ENCODE assay signal across 18 cellular contexts in genomic region chr14:38217538-38217937, GRCh38. TPM values are rescaled to one million over a fixed set of nuclear protein-coding genes. Genes with fewer than 3 reads are reported as not detected.
A peak's percentile ranks its signal among the peaks of the same experiment; 100 is the strongest.
DNase-seq lines count a peak whose midpoint lies in the region; ATAC-seq and TF ChIP-seq lines count a peak whose summit lies in the region.
"Had no signal": no experiment of that assay in that cellular context is flagged by ENCODE, and none has a peak within 500 bp of the region (broad histone marks: within the 10 kb centered on the region; RNA-seq: fewer than 3 reads in every experiment).

No MANE protein-coding gene starts in this region.

- H3K4me1 ChIP-seq in GM23338 (ENCODE audit: insufficient read depth), result peaks cover 47% of the 10 kb centered on the region
- H3K4me1 ChIP-seq in MM.1S (ENCODE audit: low read length), result peaks cover 8% of the 10 kb centered on the region
- no peaks in the 10 kb centered on the region for H3K4me1 ChIP-seq in RWPE2 (ENCODE audit: insufficient read depth, poor library complexity, severe bottlenecking)
- H3K4me1 ChIP-seq: BLaER1 treated with 17β-estradiol and CSF1 and Interleukin-3, amounts not matched to agents 10 nM and 100 nM had no signal

- no peaks in the 10 kb centered on the region for H3K36me3 ChIP-seq in GM23338 (ENCODE audit: insufficient read depth)
- no peaks in the 10 kb centered on the region for H3K36me3 ChIP-seq in MM.1S (replicated peaks; ENCODE audit: insufficient read depth, low read length)
- H3K36me3 ChIP-seq in RWPE2 (ENCODE audit: low read depth), result no peaks in the 10 kb centered on the region
- H3K36me3 ChIP-seq: BLaER1 treated with 17β-estradiol and CSF1 and Interleukin-3, amounts not matched to agents 10 nM and 100 nM had no signal

- CTCF ChIA-PET in CD4-positive, alpha-beta T cell (lab: Charles Lee), result no interaction called here
- CTCF ChIA-PET in activated naive CD4-positive, alpha-beta T cell treated with anti-CD3 and anti-CD28 coated beads, Interleukin-2, amount 10 ng/mL, durations not matched to agents 7 days and 5 days (lab: Charles Lee), result no interaction called here

- H3K27me3 ChIP-seq in GM23338 (ENCODE audit: insufficient read depth) (peaks cover 82% of the 10 kb centered on the region), MM.1S (replicated peaks; ENCODE audit: insufficient read depth, low read length) (no peaks in the 10 kb centered on the region), RWPE2 (ENCODE audit: insufficient read depth, poor library complexity, severe bottlenecking) (peaks cover 9% of the 10 kb centered on the region)
- peaks cover 3% of the 10 kb centered on the region for H3K27me3 ChIP-seq in CD4-positive, alpha-beta T cell (ENCODE audit: control insufficient read depth, insufficient read depth, low read length)
- H3K27me3 ChIP-seq: BLaER1 treated with 17β-estradiol and CSF1 and Interleukin-3, amounts not matched to agents 10 nM and 100 nM had no signal

- H3K4me3 ChIP-seq in GM23338 (no peak overlapping the region), MM.1S (ENCODE audit: low read length) (no peak overlapping the region), RWPE2 (ENCODE audit: severe bottlenecking) (no peak overlapping the region)
- H3K4me3 ChIP-seq: BLaER1 treated with 17β-estradiol and CSF1 and Interleukin-3, amounts not matched to agents 10 nM and 100 nM had no signal

- no peak overlapping the region for H3K27ac Mint-ChIP-seq in GM23338
- no peak overlapping the region for H3K27ac Mint-ChIP-seq in CD4-positive, alpha-beta T cell
- no peak overlapping the region for H3K27ac Mint-ChIP-seq in activated naive CD4-positive, alpha-beta T cell treated with anti-CD3 and anti-CD28 coated beads, Interleukin-2, amount 10 ng/mL, durations not matched to agents 7 days and 5 days
- H3K27ac Mint-ChIP-seq: CD4-positive, CD25-positive, alpha-beta regulatory T cell; HFFc6 had no signal

- no peak overlapping the region for H3K27ac ChIP-seq in GM23338 (ENCODE audit: low read depth)
- peak overlapping the region; percentile 48; the same call in 1 of the 2 replicates for H3K27ac ChIP-seq in MM.1S (ENCODE audit: low read length)
- no peak overlapping the region for H3K27ac ChIP-seq in RWPE2 (ENCODE audit: poor library complexity, severe bottlenecking)
- no peak overlapping the region for H3K27ac ChIP-seq in CD4-positive, alpha-beta T cell (ENCODE audit: low read depth, low read length)
- H3K27ac ChIP-seq: BLaER1 treated with 17β-estradiol and CSF1 and Interleukin-3, amounts not matched to agents 10 nM and 100 nM had no signal

- peaks cover 30% of the 10 kb centered on the region for H3K27me3 Mint-ChIP-seq in GM23338 (ENCODE audit: insufficient read depth, low read depth, poor library complexity)
- peaks cover 30% of the 10 kb centered on the region for H3K27me3 Mint-ChIP-seq in CD4-positive, alpha-beta T cell
- H3K27me3 Mint-ChIP-seq in activated naive CD4-positive, alpha-beta T cell treated with anti-CD3 and anti-CD28 coated beads, Interleukin-2, amount 10 ng/mL, durations not matched to agents 7 days and 5 days, result peaks cover 15% of the 10 kb centered on the region

- peaks cover 35% of the 10 kb centered on the region for H3K4me1 Mint-ChIP-seq in GM23338
- no peaks in the 10 kb centered on the region for H3K4me1 Mint-ChIP-seq in CD4-positive, alpha-beta T cell (ENCODE audit: low read depth)
- no peaks in the 10 kb centered on the region for H3K4me1 Mint-ChIP-seq in activated naive CD4-positive, alpha-beta T cell treated with anti-CD3 and anti-CD28 coated beads, Interleukin-2, amount 10 ng/mL, durations not matched to agents 7 days and 5 days
- H3K4me1 Mint-ChIP-seq: CD4-positive, CD25-positive, alpha-beta regulatory T cell had no signal

- no peak overlapping the region for H3K4me2 ChIP-seq in GM23338
- peak overlapping the region; percentile 12; the same call in 1 of the 2 replicates for H3K4me2 ChIP-seq in MM.1S (ENCODE audit: low read depth, low read length)
- H3K4me2 ChIP-seq: BLaER1 treated with 17β-estradiol and CSF1 and Interleukin-3, amounts not matched to agents 10 nM and 100 nM had no signal

- H3K9ac ChIP-seq in MM.1S (ENCODE audit: low read length), result no peak overlapping the region
- H3K9ac ChIP-seq: BLaER1 treated with 17β-estradiol and CSF1 and Interleukin-3, amounts not matched to agents 10 nM and 100 nM had no signal

- DNase-seq in GM23338 (ENCODE audit: low spot score) (peak; percentile 38), MM.1S (peak; percentile 61), RWPE2 (ENCODE audit: low spot score) (no peak), iris pigment epithelial cell (ENCODE audit: low read depth) (peak; percentile 65), T-helper 9 cell (no peak), posterior cingulate gyrus (no peak)
- DNase-seq in CD4-positive, alpha-beta T cell, result no peak
- DNase-seq in activated naive CD4-positive, alpha-beta T cell treated with anti-CD3 and anti-CD28 coated beads, Interleukin-2, amount 10 ng/mL, durations not matched to agents 7 days and 5 days, result no peak
- DNase-seq: ACHN; Calu3; CD4-positive, CD25-positive, alpha-beta regulatory T cell; DMS 273 treated with DMSO at 0.1 percent for 48 hours; GOT3; HCEC 1CT; HFFc6 had no signal

- H3K9me2 ChIP-seq in GM23338 (ENCODE audit: insufficient read depth) (no peaks in the 10 kb centered on the region), MM.1S (replicated peaks; ENCODE audit: insufficient read depth, low read length) (no peaks in the 10 kb centered on the region)

- H3F3A ChIP-seq in GM23338 (replicated peaks; ENCODE audit: low read depth), result no peaks in the 10 kb centered on the region
- H3F3A ChIP-seq in MM.1S (ENCODE audit: insufficient read depth, low read length), result peaks cover 5% of the 10 kb centered on the region; the same call in 1 of the 2 replicates

- POLR2A ChIA-PET in CD4-positive, alpha-beta T cell (lab: Charles Lee), result no interaction called here

- ATAC-seq in GM23338 (no peak), RWPE2 (ENCODE audit: low read depth) (peak; percentile 48; the same call in 2 of the 3 replicates)
- ATAC-seq in CD4-positive, alpha-beta T cell (ENCODE audit: poor library complexity), result no peak

- H3K9me3 ChIP-seq in MM.1S (replicated peaks; ENCODE audit: insufficient read depth, low read length) (no peaks in the 10 kb centered on the region), RWPE2 (ENCODE audit: severe bottlenecking) (no peaks in the 10 kb centered on the region)
- H3K9me3 ChIP-seq in CD4-positive, alpha-beta T cell (ENCODE audit: control insufficient read depth, low read length), result no peaks in the 10 kb centered on the region

- no peak overlapping the region for H3K4me3 Mint-ChIP-seq in GM23338
- H3K4me3 Mint-ChIP-seq in CD4-positive, alpha-beta T cell, result no peak overlapping the region
- no peak overlapping the region for H3K4me3 Mint-ChIP-seq in activated naive CD4-positive, alpha-beta T cell treated with anti-CD3 and anti-CD28 coated beads, Interleukin-2, amount 10 ng/mL, durations not matched to agents 7 days and 5 days
- H3K4me3 Mint-ChIP-seq: CD4-positive, CD25-positive, alpha-beta regulatory T cell; HFFc6 had no signal

- H4K20me1 ChIP-seq in GM23338 (replicated peaks; ENCODE audit: insufficient read depth), result no peaks in the 10 kb centered on the region
- H4K20me1 ChIP-seq in MM.1S (ENCODE audit: insufficient read depth, low read length), result no peaks in the 10 kb centered on the region
- H4K20me1 ChIP-seq: BLaER1 treated with 17β-estradiol and CSF1 and Interleukin-3, amounts not matched to agents 10 nM and 100 nM had no signal

- TF ChIP-seq CTCF in GM23338 (conservative IDR thresholded peaks at IDR 0.05; ENCODE audit: low read depth in 2 of 2) (no peak), MM.1S (IDR thresholded peaks at IDR 0.05; ENCODE audit: low read length) (no peak), RWPE2 (IDR thresholded peaks at IDR 0.05; ENCODE audit: poor library complexity, severe bottlenecking) (no peak)
- no peak for TF ChIP-seq CTCF in CD4-positive, alpha-beta T cell (IDR thresholded peaks at IDR 0.05)

- H2AFZ ChIP-seq in GM23338 (no peak overlapping the region), MM.1S (ENCODE audit: low read length) (no peak overlapping the region)

- H3K36me3 Mint-ChIP-seq in GM23338 (ENCODE audit: low read depth), result no peaks in the 10 kb centered on the region
- no peaks in the 10 kb centered on the region for H3K36me3 Mint-ChIP-seq in CD4-positive, alpha-beta T cell (ENCODE audit: low read depth)
- H3K36me3 Mint-ChIP-seq in activated naive CD4-positive, alpha-beta T cell treated with anti-CD3 and anti-CD28 coated beads, Interleukin-2, amount 10 ng/mL, durations not matched to agents 7 days and 5 days, result no peaks in the 10 kb centered on the region
- H3K36me3 Mint-ChIP-seq: CD4-positive, CD25-positive, alpha-beta regulatory T cell had no signal

- H3K79me2 ChIP-seq in GM23338 (replicated peaks; ENCODE audit: insufficient read depth), result no peaks in the 10 kb centered on the region
- H3K79me2 ChIP-seq in MM.1S (ENCODE audit: low read length), result no peaks in the 10 kb centered on the region

- H3K9me3 Mint-ChIP-seq in GM23338, result no peaks in the 10 kb centered on the region
- no peaks in the 10 kb centered on the region for H3K9me3 Mint-ChIP-seq in CD4-positive, alpha-beta T cell
- H3K9me3 Mint-ChIP-seq in activated naive CD4-positive, alpha-beta T cell treated with anti-CD3 and anti-CD28 coated beads, Interleukin-2, amount 10 ng/mL, durations not matched to agents 7 days and 5 days, result no peaks in the 10 kb centered on the region
- H3K9me3 Mint-ChIP-seq: CD4-positive, CD25-positive, alpha-beta regulatory T cell; HFFc6 had no signal

- intact Hi-C loops in CD4-positive, alpha-beta T cell (cut with DNase I, micrococcal nuclease), result no loop called here
- intact Hi-C loops in posterior cingulate gyrus (cut with DNase I), result no loop called here

TF ChIP-seq in GM23338, 12 proteins besides CTCF, POLR2A, EP300 and RAD21 (continues in another document):
- TF ChIP-seq ZNF331 (CRISPR knock-in tag; IDR thresholded peaks at IDR 0.05; ENCODE audit: low read depth) (no peak), POLR2AphosphoS5 (IDR thresholded peaks at IDR 0.05; ENCODE audit: low read depth) (no peak), EZH2phosphoT487 (IDR thresholded peaks at IDR 0.05; ENCODE audit: unreplicated experiment) (no peak), ZNF114 (CRISPR knock-in tag; IDR thresholded peaks at IDR 0.05) (no peak), CREB1 (CRISPR knock-in tag; IDR thresholded peaks at IDR 0.05; ENCODE audit: low read depth) (no peak)

RNA-seq across cellular contexts. Expression of gene SSTR1, which starts 9.8 kb away (rescaled TPM):
- total RNA-seq in GM23338 (2014; rRNA removed; shearing (Covaris generic)), result 0.80 and 2.3 TPM in 2 replicates
- 0.42 and 0.77 TPM in 2 replicates for polyA plus RNA-seq in GM23338 (2016; fragmentation: Nextera tagmentation; extraction: Ambion mirVana)
- not detected for total RNA-seq in CD4-positive, alpha-beta T cell
- total RNA-seq: A172; CD4-positive, CD25-positive, alpha-beta regulatory T cell; Daoy had no signal
- polyA plus RNA-seq: CD4-positive, CD25-positive, alpha-beta regulatory T cell had no signal

RNA-seq across cellular contexts. Expression of gene CLEC14A, which starts 38.4 kb away (rescaled TPM):
- total RNA-seq in GM23338 (2014; rRNA removed; shearing (Covaris generic)), result not detected in 2 replicates
- polyA plus RNA-seq in GM23338 (2016; fragmentation: Nextera tagmentation; extraction: Ambion mirVana), result not detected in 2 replicates
- not detected for total RNA-seq in CD4-positive, alpha-beta T cell
- total RNA-seq: A172; Calu3; CD4-positive, CD25-positive, alpha-beta regulatory T cell; Daoy had no signal
- polyA plus RNA-seq: CD4-positive, CD25-positive, alpha-beta regulatory T cell had no signal

Comparison
In these comparisons a context has a peak if more than half of its experiments do, and no peak if none do; other contexts are left out.
1. DNase-seq: peak in GM23338 (single experiment), MM.1S (single experiment) and iris pigment epithelial cell (single experiment); none in RWPE2 (single experiment), T-helper 9 cell (single experiment), CD4-positive, alpha-beta T cell (0 of 10), posterior cingulate gyrus (0 of 10) and activated naive CD4-positive, alpha-beta T cell treated with anti-CD3 and anti-CD28 coated beads, Interleukin-2, amount 10 ng/mL, durations not matched to agents 7 days and 5 days (single experiment).